ENCODE assay signal across 8 cellular contexts in the genomic region with DNA sequence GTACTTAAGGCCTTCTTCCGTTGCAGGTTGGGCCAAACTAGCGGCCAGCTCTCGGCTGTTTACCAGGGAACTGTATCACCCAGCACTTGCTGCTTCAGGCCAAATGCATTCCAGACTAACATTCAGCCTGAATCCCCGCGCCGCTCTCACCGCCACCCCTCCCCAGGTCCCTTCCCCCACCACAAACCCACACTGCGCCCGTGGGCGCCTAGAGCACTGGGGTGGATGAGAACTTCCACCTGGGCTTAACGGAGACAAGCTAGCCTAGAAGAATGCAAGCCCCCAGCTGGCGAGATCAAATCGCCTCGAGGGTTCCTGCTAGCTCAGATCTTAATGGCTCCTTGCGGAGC. TPM values are rescaled to one million over a fixed set of nuclear protein-coding genes. Genes with fewer than 3 reads are reported as not detected.
DNase-seq lines count a peak whose midpoint lies in the region; ATAC-seq and TF ChIP-seq lines count a peak whose summit lies in the region.

No MANE protein-coding gene starts in this region.

- H3K18ac ChIP-seq in mesendoderm (ENCODE audit: low read length): peak overlapping the region; percentile 78

- peak overlapping the region; percentile 18 for H3K4me2 ChIP-seq in mesendoderm (ENCODE audit: low read length)

- in situ Hi-C loops in transverse colon (cut with MboI; ENCODE audit: low pct_ligation_motif_present in 1 of 4, low pct_unique_long_range_greater_than_20kb in 1 of 4, low sequenced_read_pairs in 3 of 4): no loop called here

- H3K79me2 ChIP-seq in mesendoderm (ENCODE audit: control insufficient read depth, insufficient read depth, low read length): peaks cover 22% of the 10 kb centered on the region

- peak overlapping the region; percentile 96 for H3K4me3 Mint-ChIP-seq in T-helper 1 cell treated with Interleukin-12 subunit alpha and Interleukin-12 subunit beta and Interleukin-4 antibody, amounts not matched to agents 30 μg/mL and 1 μg/mL, for 36 hours

- H2AK5ac ChIP-seq in mesendoderm (ENCODE audit: low read length): no peak overlapping the region

- H3K23ac ChIP-seq in mesendoderm (ENCODE audit: low read length): no peak overlapping the region

- peak overlapping the region; percentile 89 for H3K27ac Mint-ChIP-seq in T-helper 1 cell treated with Interleukin-12 subunit alpha and Interleukin-12 subunit beta and Interleukin-4 antibody, amounts not matched to agents 30 μg/mL and 1 μg/mL, for 36 hours

- no peak overlapping the region for H4K8ac ChIP-seq in mesendoderm (ENCODE audit: low read depth, low read length)

- no peak overlapping the region for H4K5ac ChIP-seq in mesendoderm (ENCODE audit: low read length)

- no peaks in the 10 kb centered on the region for H3K79me1 ChIP-seq in mesendoderm (ENCODE audit: low read length)

- no peaks in the 10 kb centered on the region for H3K36me3 Mint-ChIP-seq in T-helper 1 cell treated with Interleukin-12 subunit alpha and Interleukin-12 subunit beta and Interleukin-4 antibody, amounts not matched to agents 30 μg/mL and 1 μg/mL, for 36 hours (ENCODE audit: low read depth)

- DNase-seq in T-helper 1 cell (no peak), Peyer's patch (peak in 1 of 3 donors; percentile 62), mesendoderm (no peak), transverse colon (peak; percentile 33), dedifferentiated amniotic fluid mesenchymal stem cell (ENCODE audit: extremely low spot score) (no peak)

- intact Hi-C loops in transverse colon (cut with DNase I; ENCODE audit: low total_unique reads): no loop called here

- no peak for TF ChIP-seq EP300 in transverse colon (IDR thresholded peaks at IDR 0.05; ENCODE audit: low read depth)

- peaks cover 21% of the 10 kb centered on the region for H3K4me1 Mint-ChIP-seq in T-helper 1 cell treated with Interleukin-12 subunit alpha and Interleukin-12 subunit beta and Interleukin-4 antibody, amounts not matched to agents 30 μg/mL and 1 μg/mL, for 36 hours (ENCODE audit: low read depth)

- H3K36me3 ChIP-seq in Peyer's patch (no peaks in the 10 kb centered on the region), ectodermal cell (ENCODE audit: control insufficient read depth, insufficient read depth, low read length) (no peaks in the 10 kb centered on the region), mesendoderm (ENCODE audit: control insufficient read depth, insufficient read depth, low read length) (no peaks in the 10 kb centered on the region), transverse colon (no peaks in the 10 kb centered on the region)

- no peak overlapping the region for H3K4ac ChIP-seq in mesendoderm (ENCODE audit: low read depth, low read length)

- no peak overlapping the region for H2BK120ac ChIP-seq in mesendoderm (ENCODE audit: low read depth, low read length)

- H3K4me3 ChIP-seq in Peyer's patch: peak overlapping the region; percentile 72 to 88 (median 82)
- peak overlapping the region; percentile 92 for H3K4me3 ChIP-seq in ectodermal cell (ENCODE audit: insufficient read depth, low read depth, low read length)
- peak overlapping the region; percentile 67 for H3K4me3 ChIP-seq in mesendoderm (ENCODE audit: low read length)
- peak overlapping the region; percentile 53 to 68 (median 64) for H3K4me3 ChIP-seq in transverse colon

- no peak for ATAC-seq in GM18505 (IDR thresholded peaks at IDR 0.05; ENCODE audit: unreplicated experiment)

- 0% methylated on average over 15 of the region's 15 CpGs for WGBS in ectodermal cell, 2 experiments
- whole genome bisulfite sequencing in mesendoderm (ENCODE audit: extremely low coverage, insufficient coverage, low lambda C conversion rate): no CpG with 5 or more reads among the region's 15 CpGs
- WGBS in transverse colon (ENCODE audit: low coverage in 1 of 2), 2 donors: 1 to 4% methylated on average over 11 to 15 of the region's 15 CpGs

- peak in 1 of 6 experiments; percentile 6 for TF ChIP-seq CTCF in Peyer's patch (IDR thresholded peaks at IDR 0.05)
- TF ChIP-seq CTCF in transverse colon (IDR thresholded peaks at IDR 0.05): no peak

- H3K9me3 ChIP-seq in Peyer's patch (no peaks in the 10 kb centered on the region), ectodermal cell (ENCODE audit: control insufficient read depth, low read length) (no peaks in the 10 kb centered on the region), transverse colon (no peaks in the 10 kb centered on the region)

- H3K27ac ChIP-seq in Peyer's patch (peak overlapping the region; percentile 87 to 98 (median 94)), ectodermal cell (ENCODE audit: insufficient read depth, low read depth, low read length, poor library complexity, severe bottlenecking) (peak overlapping the region; percentile 97), mesendoderm (ENCODE audit: low read depth, low read length) (peak overlapping the region; percentile 98), transverse colon (peak overlapping the region; percentile 89 to 96 (median 93))

- no peaks in the 10 kb centered on the region for H3K27me3 Mint-ChIP-seq in T-helper 1 cell treated with Interleukin-12 subunit alpha and Interleukin-12 subunit beta and Interleukin-4 antibody, amounts not matched to agents 30 μg/mL and 1 μg/mL, for 36 hours (ENCODE audit: low read depth)

- peak overlapping the region; percentile 98 for H3K56ac ChIP-seq in mesendoderm (ENCODE audit: low read length)

- no peak overlapping the region for H2BK15ac ChIP-seq in mesendoderm (replicated peaks; ENCODE audit: low read depth)

- no peaks in the 10 kb centered on the region for H3K9me3 Mint-ChIP-seq in T-helper 1 cell treated with Interleukin-12 subunit alpha and Interleukin-12 subunit beta and Interleukin-4 antibody, amounts not matched to agents 30 μg/mL and 1 μg/mL, for 36 hours

- TF ChIP-seq POLR2A in Peyer's patch (IDR thresholded peaks at IDR 0.05) (no peak), transverse colon (IDR thresholded peaks at IDR 0.05) (no peak), GM18505 (IDR thresholded peaks at IDR 0.05; ENCODE audit: borderline replicate concordance, extremely low read depth, insufficient read depth, insufficient read length) (no peak)

- H3K4me1 ChIP-seq in Peyer's patch: peaks cover 0 to 23% (median 0%) of the 10 kb centered on the region in 4 donors
- H3K4me1 ChIP-seq in ectodermal cell (ENCODE audit: control insufficient read depth, insufficient read depth, low read length): peaks cover 27% of the 10 kb centered on the region
- peaks cover 8% of the 10 kb centered on the region for H3K4me1 ChIP-seq in mesendoderm (ENCODE audit: control insufficient read depth, low read depth, low read length)
- peaks cover 11 to 34% (median 20%) of the 10 kb centered on the region in 4 donors for H3K4me1 ChIP-seq in transverse colon

- H3K9ac ChIP-seq in mesendoderm (ENCODE audit: low read length): peak overlapping the region; percentile 95

- no peak overlapping the region for H2BK5ac ChIP-seq in mesendoderm (ENCODE audit: low read length)

- H3K27me3 ChIP-seq in Peyer's patch (no peaks in the 10 kb centered on the region), ectodermal cell (ENCODE audit: control insufficient read depth, insufficient read depth, low read length, poor library complexity, severe bottlenecking) (no peaks in the 10 kb centered on the region), mesendoderm (ENCODE audit: insufficient read depth, low read length, poor library complexity) (no peaks in the 10 kb centered on the region), transverse colon (no peaks in the 10 kb centered on the region)

RNA-seq across cellular contexts. Expression of gene TCAF1, which starts 0.6 kb away (rescaled TPM):
- total RNA-seq in Peyer's patch (10 to 100 TPM; 21.8 to 33.8 (median 24.4) TPM), transverse colon (10 to 100 TPM in 3 of 4 donors, 1 to 10 TPM in 1; 8.6 to 38.6 (median 33.1) TPM)
- polyA plus RNA-seq in ectodermal cell (2013, experiment 1 of 4): 134 TPM
- 135 TPM for polyA plus RNA-seq in ectodermal cell (2013, experiment 2 of 4)
- 81.5 TPM for polyA plus RNA-seq in ectodermal cell (2013, experiment 3 of 4)
- polyA plus RNA-seq in ectodermal cell (2013, experiment 4 of 4): 95.3 TPM
- 16.7 TPM for polyA plus RNA-seq in mesendoderm (2013, experiment 1 of 2)
- 15.8 TPM for polyA plus RNA-seq in mesendoderm (2013, experiment 2 of 2)

RNA-seq across cellular contexts. Expression of gene OR2F2, which starts 33.7 kb away (rescaled TPM):
- total RNA-seq in Peyer's patch: not detected
- not detected for polyA plus RNA-seq in ectodermal cell (2013, experiment 1 of 4)
- polyA plus RNA-seq in ectodermal cell (2013, experiment 2 of 4): not detected
- polyA plus RNA-seq in ectodermal cell (2013, experiment 3 of 4): not detected
- polyA plus RNA-seq in ectodermal cell (2013, experiment 4 of 4): not detected
- not detected for polyA plus RNA-seq in mesendoderm (2013, experiment 1 of 2)
- not detected for polyA plus RNA-seq in mesendoderm (2013, experiment 2 of 2)
- total RNA-seq in transverse colon: not detected

RNA-seq across cellular contexts. Expression of gene OR2F1, which starts 53.3 kb away (rescaled TPM):
- total RNA-seq in Peyer's patch (not detected), transverse colon (not detected)
- not detected for polyA plus RNA-seq in ectodermal cell (2013, experiment 1 of 4)
- not detected for polyA plus RNA-seq in ectodermal cell (2013, experiment 2 of 4)
- not detected for polyA plus RNA-seq in ectodermal cell (2013, experiment 3 of 4)
- not detected for polyA plus RNA-seq in ectodermal cell (2013, experiment 4 of 4)
- polyA plus RNA-seq in mesendoderm (2013, experiment 1 of 2): 0.03 TPM
- polyA plus RNA-seq in mesendoderm (2013, experiment 2 of 2): 0.03 TPM
